Comparison of ENCODE assay signal across 8 cellular contexts in genomic region chrX:15738686-15739016, GRCh38. TPM values are rescaled to one million over a fixed set of nuclear protein-coding genes. Genes with fewer than 3 reads are reported as not detected.
DNase-seq lines count a peak whose midpoint lies in the region; ATAC-seq and TF ChIP-seq lines count a peak whose summit lies in the region.

No MANE protein-coding gene starts in this region.

- no peaks in the 10 kb centered on the region for H3K9me3 Mint-ChIP-seq in mesothelial cell of epicardium

- H3K27ac Mint-ChIP-seq in mesothelial cell of epicardium = peak overlapping the region; percentile 94

- no peaks in the 10 kb centered on the region for H3K36me3 ChIP-seq in A673 (ENCODE audit: insufficient read depth, low read length, poor library complexity, severe bottlenecking)
- no peaks in the 10 kb centered on the region for H3K36me3 ChIP-seq in breast epithelium

- DNase-seq in A673 (ENCODE audit: low spot score) = no peak
- no peak for DNase-seq in HL-60 (ENCODE audit: low read depth in 1 of 2, low spot score in 1 of 2)
- DNase-seq in breast epithelium (ENCODE audit: low spot score in 2 of 2) = no peak
- no peak for DNase-seq in mesothelial cell of epicardium (ENCODE audit: low spot score in 2 of 2, unreplicated experiment in 2 of 2)
- no peak for DNase-seq in SIG-M5 treated with dmso at 0.1 percent for 504 hours (lab: John Stamatoyannopoulos, UW; ENCODE audit: unreplicated experiment)
- no peak for DNase-seq in A172 (ENCODE audit: low spot score)
- no peak for DNase-seq in amniotic stem cell (lab: John Stamatoyannopoulos, UW)

- H3K36me3 Mint-ChIP-seq in mesothelial cell of epicardium = peaks cover 9% of the 10 kb centered on the region

- TF ChIP-seq CTCF in A673 (conservative IDR thresholded peaks at IDR 0.05; ENCODE audit: low read depth, low read length) (no peak), HL-60 (IDR thresholded peaks at IDR 0.05; ENCODE audit: insufficient read depth, low read length) (no peak), breast epithelium (IDR thresholded peaks at IDR 0.05) (no peak), mesothelial cell of epicardium (IDR thresholded peaks at IDR 0.05; ENCODE audit: unreplicated experiment) (no peak)

- H3K9me3 ChIP-seq in A673 (ENCODE audit: low read depth, low read length, poor library complexity, severe bottlenecking) (no peaks in the 10 kb centered on the region), breast epithelium (no peaks in the 10 kb centered on the region)

- no peaks in the 10 kb centered on the region for H3K27me3 Mint-ChIP-seq in mesothelial cell of epicardium (ENCODE audit: low read depth)

- ATAC-seq in GM21360 (IDR thresholded peaks at IDR 0.05; ENCODE audit: unreplicated experiment) = no peak

- TF ChIP-seq POLR2A in breast epithelium (IDR thresholded peaks at IDR 0.05) = no peak

- peaks cover 33% of the 10 kb centered on the region for H3K4me1 Mint-ChIP-seq in mesothelial cell of epicardium

- no TSS peak for BruUV-seq in A673 (replicated peaks; lab: Mats Ljungman, UMichigan)

- H3K4me3 ChIP-seq in A673 (ENCODE audit: low read depth, low read length, poor library complexity, severe bottlenecking) (peak overlapping the region; percentile 43), HL-60 (replicated peaks; ENCODE audit: insufficient read depth, low read length) (0 out of 2 replicates have a peak overlapping the region, but pooled peaks have one; percentile 40), breast epithelium (peak overlapping the region; percentile 45 to 67 (median 55))

- H3K4me3 Mint-ChIP-seq in mesothelial cell of epicardium = peak overlapping the region; percentile 87

- no peaks in the 10 kb centered on the region for H3K27me3 ChIP-seq in A673 (replicated peaks; ENCODE audit: insufficient read depth, low read depth, low read length, poor library complexity)
- H3K27me3 ChIP-seq in HL-60 (ENCODE audit: insufficient read depth, poor library complexity, severe bottlenecking) = peaks cover 3% of the 10 kb centered on the region
- no peaks in the 10 kb centered on the region for H3K27me3 ChIP-seq in breast epithelium

- POLR2A ChIA-PET in A673 (lab: Charles Lee; ENCODE audit: low non-redundant PET) = no interaction called here

- H3K27ac ChIP-seq in A673 (ENCODE audit: low read depth, low read length, poor library complexity, severe bottlenecking) (no peak overlapping the region), HL-60 (replicated peaks) (no peak overlapping the region), breast epithelium (peak overlapping the region; percentile 10 to 71)

- H3K4me1 ChIP-seq in A673 (ENCODE audit: insufficient read depth, low read length, poor library complexity, severe bottlenecking) = no peaks in the 10 kb centered on the region
- no peaks in the 10 kb centered on the region for H3K4me1 ChIP-seq in breast epithelium

- CTCF ChIA-PET in A673 (lab: Charles Lee) = no interaction called here

- intact Hi-C loops in A673 (cut with micrococcal nuclease; ENCODE audit: unreplicated experiment) = no loop called here
- intact Hi-C loops in breast epithelium (cut with DNase I; ENCODE audit: low total_unique reads) = no loop called here

RNA-seq across cellular contexts. Expression of gene CA5B, which starts 0.6 kb away (rescaled TPM):
- 9.4 and 13.2 TPM in 2 replicates for total RNA-seq in A673 (2021)
- total RNA-seq in breast epithelium = 10 to 100 TPM; 16.1 to 23.0 (median 22.0) TPM
- total RNA-seq in mesothelial cell of epicardium = 24.0 to 25.3 TPM (median 24.7 TPM) in 3 replicates
- total RNA-seq in A172 (2014; rRNA removed; shearing (Covaris generic)) = 3.1 and 5.7 TPM in 2 replicates

RNA-seq across cellular contexts. Expression of gene ZRSR2, which starts 51.6 kb away (rescaled TPM):
- total RNA-seq in A673 (2021) = 16.1 and 18.1 TPM in 2 replicates
- 1 to 10 TPM; 8.9 to 9.8 (median 9.8) TPM for total RNA-seq in breast epithelium
- total RNA-seq in mesothelial cell of epicardium = 20.4 to 22.4 TPM (median 21.5 TPM) in 3 replicates
- 5.5 and 8.0 TPM in 2 replicates for total RNA-seq in A172 (2014; rRNA removed; shearing (Covaris generic))

Comparison
In these comparisons a context has a peak if more than half of its experiments do, and no peak if none do; other contexts are left out.
1. H3K27ac ChIP-seq: peak in breast epithelium (2 of 2); none in A673 (single experiment) and HL-60 (single experiment).
2. Peak in every context shown above with its lines, with median percentiles within 50 percentile points of each other: H3K4me3 ChIP-seq.